ENCODE assay signal across 8 cellular contexts in genomic region chr12:47905313-47905730, GRCh38. TPM values are rescaled to one million over a fixed set of nuclear protein-coding genes. Genes with fewer than 3 reads are reported as not detected.
DNase-seq lines count a peak whose midpoint lies in the region; ATAC-seq and TF ChIP-seq lines count a peak whose summit lies in the region.

No MANE protein-coding gene starts in this region.

- H3K4me1 ChIP-seq in CD8-positive, alpha-beta T cell (ENCODE audit: insufficient read depth, low read length), result peaks cover 38% of the 10 kb centered on the region
- H3K4me1 ChIP-seq in HUES6 (ENCODE audit: control insufficient read depth, insufficient read depth, low read length), result peaks cover 13% of the 10 kb centered on the region

- POLR2A ChIA-PET in CD8-positive, alpha-beta T cell (lab: Charles Lee), result interaction anchor here (0.8 to 1.3 kb wide), 4 partner anchors 10 to 71 kb away, joined by 3 read pairs; no protein-coding TSS in a partner anchor

- peak overlapping the region; percentile 52 for H3K4me3 ChIP-seq in CD8-positive, alpha-beta T cell (ENCODE audit: low read depth, low read length)
- H3K4me3 ChIP-seq in HUES6 (ENCODE audit: low read depth, low read length) (peak overlapping the region; percentile 78), skeletal muscle cell (ENCODE audit: low read depth, low read length) (peak overlapping the region; percentile 75)

- TF ChIP-seq CTCF in CD8-positive, alpha-beta T cell (IDR thresholded peaks at IDR 0.05), result no peak

- H3K9me3 ChIP-seq in CD8-positive, alpha-beta T cell (ENCODE audit: low read length), result no peaks in the 10 kb centered on the region
- no peaks in the 10 kb centered on the region for H3K9me3 ChIP-seq in HUES6 (ENCODE audit: control insufficient read depth, insufficient read depth, low read depth, low read length)

- peaks cover 2% of the 10 kb centered on the region for H3K36me3 Mint-ChIP-seq in CD8-positive, alpha-beta T cell

- no peak overlapping the region for H3K27ac ChIP-seq in CD8-positive, alpha-beta T cell (ENCODE audit: low read depth, low read length)
- no peak overlapping the region; the same call in 1 of the 2 replicates for H3K27ac ChIP-seq in HUES6 (ENCODE audit: low read depth, low read length)

- no peaks in the 10 kb centered on the region for H3K27me3 Mint-ChIP-seq in CD8-positive, alpha-beta T cell (ENCODE audit: low read depth)

- intact Hi-C loops in CD8-positive, alpha-beta T cell (cut with DNase I, micrococcal nuclease), result loop anchor here in 1 of 2 experiments (1.0 to 5.0 kb wide), 4 partner anchors 58 to 1767 kb away; partner anchors contain the start of genes RPAP3, SENP1 and TMEM106C

- ATAC-seq in CD8-positive, alpha-beta T cell, result no peak
- peak; percentile 28 for ATAC-seq in GM19397 (IDR thresholded peaks at IDR 0.05; ENCODE audit: unreplicated experiment)

- DNase-seq in CD8-positive, alpha-beta T cell, result peak in 2 of 7 experiments; percentile 30 to 33
- DNase-seq in activated T-helper 9 cell treated with anti-CD3 and anti-CD28 coated beads, Interleukin-2, amount 50 U/mL, for 16 hours (ENCODE audit: low read depth), result peak; percentile 29
- DNase-seq in hepatic stellate cell (ENCODE audit: low spot score) (peak; percentile 17), skeletal muscle cell (ENCODE audit: low read depth) (no peak), KBM-7 (no peak), globus pallidus (ENCODE audit: low spot score) (no peak)

- no peak overlapping the region for H3K27ac Mint-ChIP-seq in CD8-positive, alpha-beta T cell

- H3K4me1 Mint-ChIP-seq in CD8-positive, alpha-beta T cell (ENCODE audit: low read depth), result peaks cover 39% of the 10 kb centered on the region

- H3K27me3 ChIP-seq in CD8-positive, alpha-beta T cell (ENCODE audit: insufficient read depth, low read length), result no peaks in the 10 kb centered on the region
- H3K27me3 ChIP-seq in HUES6 (ENCODE audit: control insufficient read depth, insufficient read depth, low read length), result peaks cover 99% of the 10 kb centered on the region

- CTCF ChIA-PET in CD8-positive, alpha-beta T cell (lab: Charles Lee), result interaction anchor here (0.8 to 1.9 kb wide), 10 partner anchors 9 to 136 kb away, joined by 3 to 13 read pairs (median 4); partner anchors contain the start of gene TMEM106C

- in situ Hi-C loops in KBM-7 (cut with MboI; ENCODE audit: low pct_unique_long_range_greater_than_20kb, low sequenced_read_pairs), result no loop called here

- H3K4me3 Mint-ChIP-seq in CD8-positive, alpha-beta T cell, result peak overlapping the region; percentile 86

- no peaks in the 10 kb centered on the region for H3K36me3 ChIP-seq in CD8-positive, alpha-beta T cell (ENCODE audit: insufficient read depth, low read length)
- no peaks in the 10 kb centered on the region for H3K36me3 ChIP-seq in HUES6 (ENCODE audit: control insufficient read depth, insufficient read depth, low read length)

- H3K9me3 Mint-ChIP-seq in CD8-positive, alpha-beta T cell, result no peaks in the 10 kb centered on the region

- peak overlapping the region; percentile 84 for H3K9ac ChIP-seq in HUES6 (ENCODE audit: low read length)

RNA-seq across cellular contexts. Expression of gene VDR, which starts 0.5 kb away (rescaled TPM):
- under 1 TPM; 0.90 to 0.92 TPM for total RNA-seq in CD8-positive, alpha-beta T cell

RNA-seq across cellular contexts. Expression of gene TMEM106C, which starts 58.1 kb away (rescaled TPM):
- 10 to 100 TPM; 12.1 to 13.1 TPM for total RNA-seq in CD8-positive, alpha-beta T cell

Comparison
In these comparisons a context has a peak if more than half of its experiments do, and no peak if none do; other contexts are left out.
1. DNase-seq: peak in activated T-helper 9 cell treated with anti-CD3 and anti-CD28 coated beads, Interleukin-2, amount 50 U/mL, for 16 hours (single experiment) and hepatic stellate cell (single experiment); none in skeletal muscle cell (single experiment), KBM-7 (single experiment) and globus pallidus (single experiment).
2. Peak in every context shown above with its lines, with median percentiles within 50 percentile points of each other: H3K4me3 ChIP-seq.